Comparison of ENCODE assay signal across 16 cellular contexts in the genomic region with DNA sequence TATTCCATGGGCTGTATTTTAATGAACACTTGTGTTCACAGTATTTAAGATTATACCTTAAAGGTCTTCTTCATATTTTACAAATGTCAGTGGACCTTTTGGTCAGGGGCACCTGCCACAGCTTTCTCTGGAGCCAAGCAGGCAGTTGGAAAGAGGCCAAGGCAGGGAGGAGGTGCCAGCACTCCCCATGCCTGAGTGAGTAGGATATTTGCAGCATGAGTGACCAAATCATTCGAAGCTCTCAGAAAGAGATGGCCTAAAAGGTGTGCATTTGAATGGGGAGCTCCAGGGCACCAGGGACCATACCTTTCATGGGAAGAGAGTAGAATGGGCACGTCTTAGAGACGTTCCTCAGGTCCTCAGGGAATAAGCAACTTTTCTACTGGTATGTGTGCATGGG.
A peak's percentile ranks its signal among the peaks of the same experiment; 100 is the strongest.
DNase-seq lines count a peak whose midpoint lies in the region; ATAC-seq and FAIRE-seq lines count a peak whose summit lies in the region.
"Had no signal": no experiment of that assay in that cellular context is flagged by ENCODE, and none has a peak within 500 bp of the region (broad histone marks: within the 10 kb centered on the region; RNA-seq: fewer than 3 reads in every experiment).

No MANE protein-coding gene starts in this region.

- peaks cover 3% of the 10 kb centered on the region for H3K36me3 Mint-ChIP-seq in activated CD8-positive, alpha-beta memory T cell treated with anti-CD3 and anti-CD28 coated beads, Interleukin-2, amount 10 ng/mL, durations not matched to agents 7 days and 5 days

- peak; percentile 59 for FAIRE-seq in HTR-8/SVneo (lab: Jason Lieb, UNC)

- intact Hi-C loops in Right ventricle myocardium inferior (cut with DNase I) = no loop called here

- H3K4me3 Mint-ChIP-seq in activated CD8-positive, alpha-beta memory T cell treated with anti-CD3 and anti-CD28 coated beads, Interleukin-2, amount 10 ng/mL, durations not matched to agents 7 days and 5 days = no peak overlapping the region
- H3K4me3 Mint-ChIP-seq: activated T-cell treated with anti-CD3 and anti-CD28 coated beads, Interleukin-2, amount 50 U/mL, for 4 hours had no signal

- H3K9me3 Mint-ChIP-seq in activated CD8-positive, alpha-beta memory T cell treated with anti-CD3 and anti-CD28 coated beads, Interleukin-2, amount 10 ng/mL, durations not matched to agents 7 days and 5 days (ENCODE audit: low read depth) = no peaks in the 10 kb centered on the region
- H3K9me3 Mint-ChIP-seq: activated T-cell treated with anti-CD3 and anti-CD28 coated beads, Interleukin-2, amount 50 U/mL, for 4 hours had no signal

- DNase-seq in HTR-8/SVneo (ENCODE audit: insufficient read length, low spot score) = no peak
- peak; percentile 0 for DNase-seq in NCI-H345 treated with DMSO at 0.1 percent for 48 hours (lab: John Stamatoyannopoulos, UW; ENCODE audit: unreplicated experiment)
- DNase-seq in Right ventricle myocardium inferior (ENCODE audit: missing footprints) = no peak
- DNase-seq in retina = peak; percentile 39
- no peak for DNase-seq in activated CD8-positive, alpha-beta memory T cell treated with anti-CD3 and anti-CD28 coated beads, Interleukin-2, amount 10 ng/mL, durations not matched to agents 7 days and 5 days
- DNase-seq in activated CD4-positive, alpha-beta T cell treated with anti-CD3 and anti-CD28 coated beads, Interleukin-2, amount 50 U/mL, for 4 hours = no peak
- DNase-seq in superior temporal gyrus (ENCODE audit: extremely low spot score) = no peak
- no peak for DNase-seq in NCI-H187 (lab: John Stamatoyannopoulos, UW)
- DNase-seq: activated T-cell treated with anti-CD3 and anti-CD28 coated beads, Interleukin-2, amount 50 U/mL, for 4 hours; amniotic stem cell; effector CD4-positive, alpha-beta T cell; GOT3; IMR-90; SK-N-SH; stimulated activated CD4-positive, alpha-beta T cell treated with anti-CD3 and anti-CD28 coated beads, Interleukin-2, amount 100 ng/mL, for 48 hours; stimulated activated naive CD4-positive, alpha-beta T cell treated with Interleukin-2 at 50 U/mL for 16 hours had no signal

- H3K27ac Mint-ChIP-seq in activated CD8-positive, alpha-beta memory T cell treated with anti-CD3 and anti-CD28 coated beads, Interleukin-2, amount 10 ng/mL, durations not matched to agents 7 days and 5 days = no peak overlapping the region

- ATAC-seq in Right ventricle myocardium inferior = peak; percentile 56
- no peak for ATAC-seq in activated CD8-positive, alpha-beta memory T cell treated with anti-CD3 and anti-CD28 coated beads, Interleukin-2, amount 10 ng/mL, durations not matched to agents 7 days and 5 days
- ATAC-seq: activated T-cell treated with anti-CD3 and anti-CD28 coated beads, Interleukin-2, amount 50 U/mL, for 4 hours had no signal

- H3K27me3 Mint-ChIP-seq in activated CD8-positive, alpha-beta memory T cell treated with anti-CD3 and anti-CD28 coated beads, Interleukin-2, amount 10 ng/mL, durations not matched to agents 7 days and 5 days = no peaks in the 10 kb centered on the region

- CTCF ChIA-PET in activated CD8-positive, alpha-beta memory T cell treated with anti-CD3 and anti-CD28 coated beads, Interleukin-2, amount 10 ng/mL, durations not matched to agents 7 days and 5 days (lab: Charles Lee) = interaction anchor here (1.2 kb wide), 1 partner anchor 9 kb away, joined by 3 read pairs; no protein-coding TSS in a partner anchor

- no peaks in the 10 kb centered on the region for H3K4me1 Mint-ChIP-seq in activated CD8-positive, alpha-beta memory T cell treated with anti-CD3 and anti-CD28 coated beads, Interleukin-2, amount 10 ng/mL, durations not matched to agents 7 days and 5 days

Comparison
In these comparisons a context has a peak if more than half of its experiments do, and no peak if none do; other contexts are left out.
1. DNase-seq: peak in NCI-H345 treated with DMSO at 0.1 percent for 48 hours (single experiment) and retina (single experiment); none in HTR-8/SVneo (single experiment), Right ventricle myocardium inferior (single experiment), activated CD8-positive, alpha-beta memory T cell treated with anti-CD3 and anti-CD28 coated beads, Interleukin-2, amount 10 ng/mL, durations not matched to agents 7 days and 5 days (single experiment), activated CD4-positive, alpha-beta T cell treated with anti-CD3 and anti-CD28 coated beads, Interleukin-2, amount 50 U/mL, for 4 hours (0 of 2), superior temporal gyrus (single experiment) and NCI-H187 (0 of 2).